In genomic region chr20:50438986-50439407, GRCh38 we compare ENCODE assay signal across 11 cellular contexts.
DNase-seq lines count a peak whose midpoint lies in the region; ATAC-seq, FAIRE-seq and TF ChIP-seq lines count a peak whose summit lies in the region.
"Had no signal": no experiment of that assay in that cellular context is flagged by ENCODE, and none has a peak within 500 bp of the region (broad histone marks: within the 10 kb centered on the region; RNA-seq: fewer than 3 reads in every experiment).

No MANE protein-coding gene starts in this region.

- intact Hi-C loops in ovary (cut with DNase I) = no loop called here

- H2AFZ ChIP-seq in keratinocyte (ENCODE audit: control insufficient read depth, low read length) = no peak overlapping the region

- H3K4me3 ChIP-seq in keratinocyte (ENCODE audit: control insufficient read depth in 2 of 3, extremely low read depth in 1 of 3, insufficient read depth in 2 of 3, low read depth in 1 of 3, low read length in 3 of 3) (no peak overlapping the region), ovary (no peak overlapping the region)

- TF ChIP-seq POLR2A in ovary (IDR thresholded peaks at IDR 0.05) = no peak

- no peaks in the 10 kb centered on the region for H3K36me3 Mint-ChIP-seq in activated T-cell treated with anti-CD3 and anti-CD28 coated beads, Interleukin-2, amount 50 U/mL, for 72 hours (ENCODE audit: insufficient read depth in 2 of 2)
- H3K36me3 Mint-ChIP-seq: naive B cell had no signal

- no peaks in the 10 kb centered on the region for H3K9me3 Mint-ChIP-seq in activated T-cell treated with anti-CD3 and anti-CD28 coated beads, Interleukin-2, amount 50 U/mL, for 72 hours
- H3K9me3 Mint-ChIP-seq: activated B cell treated with CpG ODN at 0.5 μM for 24 hours had no signal

- peak; percentile 50 to 56 for ATAC-seq in activated T-cell treated with anti-CD3 and anti-CD28 coated beads, Interleukin-2, amount 50 U/mL, for 72 hours (replicated peaks in 1 of 2)
- ATAC-seq in GM19023 (IDR thresholded peaks at IDR 0.05; ENCODE audit: unreplicated experiment) = no peak
- no peak for ATAC-seq in GM18909 (IDR thresholded peaks at IDR 0.05; ENCODE audit: poor library complexity, unreplicated experiment)

- DNase-seq in A172 (ENCODE audit: low spot score) = peak; percentile 98
- DNase-seq in H4 (ENCODE audit: low spot score) = peak; percentile 43
- DNase-seq in activated T-cell treated with anti-CD3 and anti-CD28 coated beads, Interleukin-2, amount 50 U/mL, for 72 hours = peak; percentile 35 to 50
- DNase-seq in keratinocyte (ENCODE audit: low read depth, low spot score) = peak; percentile 99
- DNase-seq in ovary = no peak
- DNase-seq in NCI-H526 treated with DMSO at 0.1 percent for 48 hours (lab: John Stamatoyannopoulos, UW) = no peak
- DNase-seq: activated B cell treated with CpG ODN at 0.5 μM for 24 hours, glutamatergic neuron, naive B cell had no signal

- no peak overlapping the region for H3K4me3 Mint-ChIP-seq in activated T-cell treated with anti-CD3 and anti-CD28 coated beads, Interleukin-2, amount 50 U/mL, for 72 hours
- H3K4me3 Mint-ChIP-seq: activated B cell treated with CpG ODN at 0.5 μM for 24 hours, naive B cell had no signal

- H3K4me2 ChIP-seq in keratinocyte (ENCODE audit: control insufficient read depth, extremely low read depth, insufficient read depth, low read depth, low read length) = peak overlapping the region; percentile 78

- H3K9me1 ChIP-seq in keratinocyte (ENCODE audit: control insufficient read depth, extremely low read depth, insufficient read depth, low read length) = peaks cover 2% of the 10 kb centered on the region

- H3K4me1 ChIP-seq in keratinocyte (ENCODE audit: control insufficient read depth, extremely low read depth, insufficient read depth, low read length) = peaks cover 54% of the 10 kb centered on the region
- H3K4me1 ChIP-seq in ovary (ENCODE audit: insufficient read depth) = no peaks in the 10 kb centered on the region

- H3K27ac Mint-ChIP-seq in activated T-cell treated with anti-CD3 and anti-CD28 coated beads, Interleukin-2, amount 50 U/mL, for 72 hours = no peak overlapping the region
- H3K27ac Mint-ChIP-seq: activated B cell treated with CpG ODN at 0.5 μM for 24 hours, naive B cell had no signal

- H3K9ac ChIP-seq in keratinocyte (ENCODE audit: control insufficient read depth, extremely low read depth, insufficient read depth, low read length) = peak overlapping the region; percentile 87

- H3K4me1 Mint-ChIP-seq in activated T-cell treated with anti-CD3 and anti-CD28 coated beads, Interleukin-2, amount 50 U/mL, for 72 hours (ENCODE audit: low read depth) = peaks cover 32% of the 10 kb centered on the region
- H3K4me1 Mint-ChIP-seq: activated B cell treated with CpG ODN at 0.5 μM for 24 hours, naive B cell had no signal

- TF ChIP-seq CTCF in keratinocyte (optimal IDR thresholded peaks at IDR 0.05 in 1 of 3, IDR thresholded peaks at IDR 0.05 in 1 of 3, conservative IDR thresholded peaks at IDR 0.05 in 1 of 3; ENCODE audit: extremely low read depth in 1 of 3, insufficient read depth in 2 of 3, low read length in 3 of 3) (no peak), ovary (IDR thresholded peaks at IDR 0.05) (no peak)

- H3K36me3 ChIP-seq in keratinocyte (ENCODE audit: control insufficient read depth in 2 of 2, extremely low read depth in 1 of 2, insufficient read depth in 2 of 2, low read length in 2 of 2) (no peaks in the 10 kb centered on the region), ovary (no peaks in the 10 kb centered on the region)

- H3K27me3 ChIP-seq in keratinocyte (ENCODE audit: control insufficient read depth, extremely low read depth, insufficient read depth, low read length) (no peaks in the 10 kb centered on the region), ovary (no peaks in the 10 kb centered on the region)

- no peaks in the 10 kb centered on the region for H4K20me1 ChIP-seq in keratinocyte (ENCODE audit: control insufficient read depth, extremely low read depth, insufficient read depth, low read length)

- H3K9me3 ChIP-seq in keratinocyte (ENCODE audit: control insufficient read depth, low read depth, low read length) (no peaks in the 10 kb centered on the region), ovary (no peaks in the 10 kb centered on the region)

- no peaks in the 10 kb centered on the region for H3K27me3 Mint-ChIP-seq in activated T-cell treated with anti-CD3 and anti-CD28 coated beads, Interleukin-2, amount 50 U/mL, for 72 hours (ENCODE audit: low read depth)

- FAIRE-seq in keratinocyte (lab: Jason Lieb, UNC) = peak; percentile 76

- no peak for TF ChIP-seq EP300 in ovary (IDR thresholded peaks at IDR 0.05)

- no peaks in the 10 kb centered on the region for H3K79me2 ChIP-seq in keratinocyte (ENCODE audit: control insufficient read depth, insufficient read depth, low read length)

- H3K27ac ChIP-seq in keratinocyte (ENCODE audit: control insufficient read depth, insufficient read depth, low read length) = peak overlapping the region; percentile 99
- no peak overlapping the region for H3K27ac ChIP-seq in ovary

- 82 to 87% (median 83%) methylated on average over 9 of the region's 9 CpGs for WGBS in ovary, 3 donors

- dilution Hi-C loops in keratinocyte (cut with MboI; ENCODE audit: extremely low pct_ligation_motif_present, low sequenced_read_pairs) = no loop called here

Comparison
In these comparisons a context has a peak if more than half of its experiments do, and no peak if none do; other contexts are left out.
1. DNase-seq: peak in A172 (single experiment), H4 (single experiment), activated T-cell treated with anti-CD3 and anti-CD28 coated beads, Interleukin-2, amount 50 U/mL, for 72 hours (2 of 2) and keratinocyte (single experiment); none in ovary (0 of 5) and NCI-H526 treated with DMSO at 0.1 percent for 48 hours (single experiment).
2. ATAC-seq: peak in activated T-cell treated with anti-CD3 and anti-CD28 coated beads, Interleukin-2, amount 50 U/mL, for 72 hours (2 of 2); none in GM19023 (single experiment) and GM18909 (single experiment).